7 cellular contexts compared by ENCODE assay signal in the genomic region with DNA sequence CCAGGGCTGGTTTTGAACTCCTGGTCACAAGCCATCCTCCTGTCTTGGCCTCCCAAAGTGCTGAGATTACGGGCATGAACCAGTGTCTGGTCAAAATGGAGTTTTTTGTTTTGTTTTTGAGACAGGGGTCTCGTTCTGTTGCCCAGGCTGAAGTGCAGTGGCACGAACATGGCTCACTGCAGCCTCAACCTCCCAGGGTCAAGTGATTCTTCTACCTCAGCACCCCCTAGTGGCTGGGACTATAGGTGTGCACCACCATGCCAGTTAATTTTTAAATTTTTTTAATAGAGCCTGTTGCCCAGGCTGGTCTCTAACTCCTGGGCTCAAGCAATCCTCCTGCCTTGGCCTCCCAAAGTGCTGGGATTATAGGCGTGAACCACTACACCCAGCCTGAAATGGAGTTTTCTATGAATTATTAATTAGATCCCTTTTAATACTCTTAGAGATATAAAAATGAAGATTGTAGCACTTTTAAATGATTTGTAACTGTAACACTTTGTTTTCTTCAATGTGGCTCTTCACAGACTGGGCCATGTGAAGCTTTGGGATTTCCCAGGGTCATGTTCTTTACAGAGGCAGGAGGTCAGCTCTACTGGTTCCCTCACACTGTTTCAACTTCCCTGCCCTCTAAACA. TPM values are rescaled to one million over a fixed set of nuclear protein-coding genes. Genes with fewer than 3 reads are reported as not detected.
DNase-seq lines count a peak whose midpoint lies in the region; ATAC-seq and TF ChIP-seq lines count a peak whose summit lies in the region.

No MANE protein-coding gene starts in this region.

- peaks cover 13% of the 10 kb centered on the region for H3K4me1 ChIP-seq in rectal smooth muscle tissue (ENCODE audit: control insufficient read depth, insufficient read depth, low read length)

- peaks cover 5% of the 10 kb centered on the region for H3K27me3 Mint-ChIP-seq in endothelial cell (ENCODE audit: unreplicated experiment)

- DNase-seq in NAMALWA (ENCODE audit: low spot score) (peak; percentile 49), endothelial cell (ENCODE audit: low spot score) (peak; percentile 51), LoVo (ENCODE audit: low spot score) (no peak), iPS-NIHi11 (ENCODE audit: low spot score) (no peak)

- ATAC-seq in GM21717 (IDR thresholded peaks at IDR 0.05; ENCODE audit: unreplicated experiment), result no peak

- H3K4me1 Mint-ChIP-seq in endothelial cell (ENCODE audit: unreplicated experiment), result no peaks in the 10 kb centered on the region

- no peaks in the 10 kb centered on the region for H3K27me3 ChIP-seq in rectal smooth muscle tissue (ENCODE audit: control insufficient read depth, insufficient read depth, low read length)

- no peaks in the 10 kb centered on the region for H3K36me3 ChIP-seq in rectal smooth muscle tissue (ENCODE audit: control insufficient read depth, insufficient read depth, low read length)

- H3K36me3 Mint-ChIP-seq in endothelial cell (ENCODE audit: low read depth, unreplicated experiment), result no peaks in the 10 kb centered on the region

- peak overlapping the region; percentile 30 for H3K27ac ChIP-seq in rectal smooth muscle tissue (ENCODE audit: low read depth, low read length)

- TF ChIP-seq CTCF in GM12875 (IDR thresholded peaks at IDR 0.05; ENCODE audit: borderline replicate concordance, insufficient read depth, low read depth, low read length) (peak; percentile 56; the same call in 1 of the 2 replicates), endothelial cell (IDR thresholded peaks at IDR 0.05; ENCODE audit: unreplicated experiment) (peak; percentile 86)

- H3K4me3 ChIP-seq in GM12875 (ENCODE audit: low read depth, low read length) (no peak overlapping the region), rectal smooth muscle tissue (ENCODE audit: low read length) (no peak overlapping the region)

- no peaks in the 10 kb centered on the region for H3K9me3 Mint-ChIP-seq in endothelial cell (ENCODE audit: unreplicated experiment)

- H3K9ac ChIP-seq in rectal smooth muscle tissue (ENCODE audit: low read length), result no peak overlapping the region

- no peak overlapping the region for H3K27ac Mint-ChIP-seq in endothelial cell (ENCODE audit: unreplicated experiment)

- no peak overlapping the region for H3K4me3 Mint-ChIP-seq in endothelial cell (ENCODE audit: unreplicated experiment)

RNA-seq across cellular contexts. Expression of gene SPARC, which starts 32.6 kb away (rescaled TPM):
- 1,214 TPM for total RNA-seq in endothelial cell (ENCODE audit: unreplicated experiment)

RNA-seq across cellular contexts. Expression of gene ATOX1, which starts 39.1 kb away (rescaled TPM):
- 106 TPM for total RNA-seq in endothelial cell (ENCODE audit: unreplicated experiment)

RNA-seq across cellular contexts. Expression of gene G3BP1, which starts 52.4 kb away (rescaled TPM):
- 213 TPM for total RNA-seq in endothelial cell (ENCODE audit: unreplicated experiment)

Comparison
In these comparisons a context has a peak if more than half of its experiments do, and no peak if none do; other contexts are left out.
1. DNase-seq: peak in NAMALWA (single experiment) and endothelial cell (single experiment); none in LoVo (single experiment) and iPS-NIHi11 (single experiment).